Comparison of ENCODE assay signal across 1 cellular context in the genomic region with DNA sequence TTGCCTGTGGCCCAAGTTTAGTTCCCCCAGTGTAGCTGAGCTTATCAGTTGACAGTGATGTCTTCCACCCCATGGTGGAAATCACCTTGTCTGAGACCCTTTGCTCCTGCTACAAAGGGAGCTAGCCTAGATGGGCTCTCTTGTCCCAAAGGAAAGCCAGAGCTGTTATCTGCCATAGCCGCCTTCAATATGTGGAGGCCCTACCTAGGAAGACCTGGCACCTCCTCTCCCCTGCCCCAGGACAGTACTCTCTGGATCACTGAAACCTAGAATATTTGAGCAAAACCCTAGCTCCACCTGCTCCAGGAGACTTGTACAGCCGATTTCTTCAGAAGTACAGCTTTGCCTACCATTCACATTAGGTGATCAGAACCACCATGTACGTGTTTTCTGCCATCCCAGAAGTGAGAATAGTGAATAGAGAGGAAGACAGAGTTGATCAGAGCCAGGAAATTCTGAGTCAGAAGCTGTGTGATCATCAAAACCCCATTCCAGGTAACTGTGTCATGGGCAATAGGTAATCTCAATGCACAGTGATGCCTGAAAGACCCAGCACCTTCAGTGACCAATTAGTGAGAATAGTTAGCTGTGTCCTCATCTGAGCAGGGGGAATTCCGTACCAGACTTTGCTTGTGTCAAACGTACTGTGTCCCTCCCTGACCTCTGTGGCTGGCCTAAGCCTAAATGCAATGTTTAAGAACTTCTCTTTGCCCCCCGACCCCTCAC.
TF ChIP-seq lines count a peak whose summit lies in the region.

No MANE protein-coding gene starts in this region.

TF ChIP-seq in HepG2, 621 proteins besides CTCF, POLR2A, EP300 and RAD21 (continued from another document):
- TF ChIP-seq, protein P1, sequence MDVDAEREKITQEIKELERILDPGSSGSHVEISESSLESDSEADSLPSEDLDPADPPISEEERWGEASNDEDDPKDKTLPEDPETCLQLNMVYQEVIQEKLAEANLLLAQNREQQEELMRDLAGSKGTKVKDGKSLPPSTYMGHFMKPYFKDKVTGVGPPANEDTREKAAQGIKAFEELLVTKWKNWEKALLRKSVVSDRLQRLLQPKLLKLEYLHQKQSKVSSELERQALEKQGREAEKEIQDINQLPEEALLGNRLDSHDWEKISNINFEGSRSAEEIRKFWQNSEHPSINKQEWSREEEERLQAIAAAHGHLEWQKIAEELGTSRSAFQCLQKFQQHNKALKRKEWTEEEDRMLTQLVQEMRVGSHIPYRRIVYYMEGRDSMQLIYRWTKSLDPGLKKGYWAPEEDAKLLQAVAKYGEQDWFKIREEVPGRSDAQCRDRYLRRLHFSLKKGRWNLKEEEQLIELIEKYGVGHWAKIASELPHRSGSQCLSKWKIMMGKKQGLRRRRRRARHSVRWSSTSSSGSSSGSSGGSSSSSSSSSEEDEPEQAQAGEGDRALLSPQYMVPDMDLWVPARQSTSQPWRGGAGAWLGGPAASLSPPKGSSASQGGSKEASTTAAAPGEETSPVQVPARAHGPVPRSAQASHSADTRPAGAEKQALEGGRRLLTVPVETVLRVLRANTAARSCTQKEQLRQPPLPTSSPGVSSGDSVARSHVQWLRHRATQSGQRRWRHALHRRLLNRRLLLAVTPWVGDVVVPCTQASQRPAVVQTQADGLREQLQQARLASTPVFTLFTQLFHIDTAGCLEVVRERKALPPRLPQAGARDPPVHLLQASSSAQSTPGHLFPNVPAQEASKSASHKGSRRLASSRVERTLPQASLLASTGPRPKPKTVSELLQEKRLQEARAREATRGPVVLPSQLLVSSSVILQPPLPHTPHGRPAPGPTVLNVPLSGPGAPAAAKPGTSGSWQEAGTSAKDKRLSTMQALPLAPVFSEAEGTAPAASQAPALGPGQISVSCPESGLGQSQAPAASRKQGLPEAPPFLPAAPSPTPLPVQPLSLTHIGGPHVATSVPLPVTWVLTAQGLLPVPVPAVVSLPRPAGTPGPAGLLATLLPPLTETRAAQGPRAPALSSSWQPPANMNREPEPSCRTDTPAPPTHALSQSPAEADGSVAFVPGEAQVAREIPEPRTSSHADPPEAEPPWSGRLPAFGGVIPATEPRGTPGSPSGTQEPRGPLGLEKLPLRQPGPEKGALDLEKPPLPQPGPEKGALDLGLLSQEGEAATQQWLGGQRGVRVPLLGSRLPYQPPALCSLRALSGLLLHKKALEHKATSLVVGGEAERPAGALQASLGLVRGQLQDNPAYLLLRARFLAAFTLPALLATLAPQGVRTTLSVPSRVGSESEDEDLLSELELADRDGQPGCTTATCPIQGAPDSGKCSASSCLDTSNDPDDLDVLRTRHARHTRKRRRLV (CRISPR knock-in tag; IDR thresholded peaks at IDR 0.05): no peak
- TF ChIP-seq, protein P2, sequence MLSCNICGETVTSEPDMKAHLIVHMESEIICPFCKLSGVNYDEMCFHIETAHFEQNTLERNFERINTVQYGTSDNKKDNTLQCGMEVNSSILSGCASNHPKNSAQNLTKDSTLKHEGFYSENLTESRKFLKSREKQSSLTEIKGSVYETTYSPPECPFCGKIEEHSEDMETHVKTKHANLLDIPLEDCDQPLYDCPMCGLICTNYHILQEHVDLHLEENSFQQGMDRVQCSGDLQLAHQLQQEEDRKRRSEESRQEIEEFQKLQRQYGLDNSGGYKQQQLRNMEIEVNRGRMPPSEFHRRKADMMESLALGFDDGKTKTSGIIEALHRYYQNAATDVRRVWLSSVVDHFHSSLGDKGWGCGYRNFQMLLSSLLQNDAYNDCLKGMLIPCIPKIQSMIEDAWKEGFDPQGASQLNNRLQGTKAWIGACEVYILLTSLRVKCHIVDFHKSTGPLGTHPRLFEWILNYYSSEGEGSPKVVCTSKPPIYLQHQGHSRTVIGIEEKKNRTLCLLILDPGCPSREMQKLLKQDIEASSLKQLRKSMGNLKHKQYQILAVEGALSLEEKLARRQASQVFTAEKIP (CRISPR knock-in tag; IDR thresholded peaks at IDR 0.05; ENCODE audit: borderline replicate concordance): no peak
- TF ChIP-seq, protein P3, sequence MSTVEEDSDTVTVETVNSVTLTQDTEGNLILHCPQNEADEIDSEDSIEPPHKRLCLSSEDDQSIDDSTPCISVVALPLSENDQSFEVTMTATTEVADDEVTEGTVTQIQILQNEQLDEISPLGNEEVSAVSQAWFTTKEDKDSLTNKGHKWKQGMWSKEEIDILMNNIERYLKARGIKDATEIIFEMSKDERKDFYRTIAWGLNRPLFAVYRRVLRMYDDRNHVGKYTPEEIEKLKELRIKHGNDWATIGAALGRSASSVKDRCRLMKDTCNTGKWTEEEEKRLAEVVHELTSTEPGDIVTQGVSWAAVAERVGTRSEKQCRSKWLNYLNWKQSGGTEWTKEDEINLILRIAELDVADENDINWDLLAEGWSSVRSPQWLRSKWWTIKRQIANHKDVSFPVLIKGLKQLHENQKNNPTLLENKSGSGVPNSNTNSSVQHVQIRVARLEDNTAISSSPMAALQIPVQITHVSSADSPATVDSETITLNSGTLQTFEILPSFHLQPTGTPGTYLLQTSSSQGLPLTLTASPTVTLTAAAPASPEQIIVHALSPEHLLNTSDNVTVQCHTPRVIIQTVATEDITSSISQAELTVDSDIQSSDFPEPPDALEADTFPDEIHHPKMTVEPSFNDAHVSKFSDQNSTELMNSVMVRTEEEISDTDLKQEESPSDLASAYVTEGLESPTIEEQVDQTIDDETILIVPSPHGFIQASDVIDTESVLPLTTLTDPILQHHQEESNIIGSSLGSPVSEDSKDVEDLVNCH (CRISPR knock-in tag; IDR thresholded peaks at IDR 0.05): no peak
- TF ChIP-seq, protein P4, sequence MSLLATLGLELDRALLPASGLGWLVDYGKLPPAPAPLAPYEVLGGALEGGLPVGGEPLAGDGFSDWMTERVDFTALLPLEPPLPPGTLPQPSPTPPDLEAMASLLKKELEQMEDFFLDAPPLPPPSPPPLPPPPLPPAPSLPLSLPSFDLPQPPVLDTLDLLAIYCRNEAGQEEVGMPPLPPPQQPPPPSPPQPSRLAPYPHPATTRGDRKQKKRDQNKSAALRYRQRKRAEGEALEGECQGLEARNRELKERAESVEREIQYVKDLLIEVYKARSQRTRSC (CRISPR knock-in tag; IDR thresholded peaks at IDR 0.05; ENCODE audit: low read depth): no peak
- TF ChIP-seq KDM2A (CRISPR knock-in tag; IDR thresholded peaks at IDR 0.05; ENCODE audit: borderline replicate concordance, low read depth): no peak
- no peak for TF ChIP-seq ZNF34 (CRISPR knock-in tag; IDR thresholded peaks at IDR 0.05; ENCODE audit: borderline replicate concordance)
- TF ChIP-seq ZMYM4 (CRISPR knock-in tag; IDR thresholded peaks at IDR 0.05): no peak
- no peak for TF ChIP-seq JUNB (CRISPR knock-in tag; IDR thresholded peaks at IDR 0.05; ENCODE audit: borderline replicate concordance)
- TF ChIP-seq, protein P5, sequence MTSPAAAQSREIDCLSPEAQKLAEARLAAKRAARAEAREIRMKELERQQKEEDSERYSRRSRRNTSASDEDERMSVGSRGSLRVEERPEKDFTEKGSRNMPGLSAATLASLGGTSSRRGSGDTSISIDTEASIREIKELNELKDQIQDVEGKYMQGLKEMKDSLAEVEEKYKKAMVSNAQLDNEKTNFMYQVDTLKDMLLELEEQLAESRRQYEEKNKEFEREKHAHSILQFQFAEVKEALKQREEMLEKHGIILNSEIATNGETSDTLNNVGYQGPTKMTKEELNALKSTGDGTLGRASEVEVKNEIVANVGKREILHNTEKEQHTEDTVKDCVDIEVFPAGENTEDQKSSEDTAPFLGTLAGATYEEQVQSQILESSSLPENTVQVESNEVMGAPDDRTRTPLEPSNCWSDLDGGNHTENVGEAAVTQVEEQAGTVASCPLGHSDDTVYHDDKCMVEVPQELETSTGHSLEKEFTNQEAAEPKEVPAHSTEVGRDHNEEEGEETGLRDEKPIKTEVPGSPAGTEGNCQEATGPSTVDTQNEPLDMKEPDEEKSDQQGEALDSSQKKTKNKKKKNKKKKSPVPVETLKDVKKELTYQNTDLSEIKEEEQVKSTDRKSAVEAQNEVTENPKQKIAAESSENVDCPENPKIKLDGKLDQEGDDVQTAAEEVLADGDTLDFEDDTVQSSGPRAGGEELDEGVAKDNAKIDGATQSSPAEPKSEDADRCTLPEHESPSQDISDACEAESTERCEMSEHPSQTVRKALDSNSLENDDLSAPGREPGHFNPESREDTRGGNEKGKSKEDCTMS (CRISPR knock-in tag; conservative IDR thresholded peaks at IDR 0.05): no peak
- no peak for TF ChIP-seq ZNF878 (CRISPR knock-in tag; IDR thresholded peaks at IDR 0.05)
- TF ChIP-seq, protein P6, sequence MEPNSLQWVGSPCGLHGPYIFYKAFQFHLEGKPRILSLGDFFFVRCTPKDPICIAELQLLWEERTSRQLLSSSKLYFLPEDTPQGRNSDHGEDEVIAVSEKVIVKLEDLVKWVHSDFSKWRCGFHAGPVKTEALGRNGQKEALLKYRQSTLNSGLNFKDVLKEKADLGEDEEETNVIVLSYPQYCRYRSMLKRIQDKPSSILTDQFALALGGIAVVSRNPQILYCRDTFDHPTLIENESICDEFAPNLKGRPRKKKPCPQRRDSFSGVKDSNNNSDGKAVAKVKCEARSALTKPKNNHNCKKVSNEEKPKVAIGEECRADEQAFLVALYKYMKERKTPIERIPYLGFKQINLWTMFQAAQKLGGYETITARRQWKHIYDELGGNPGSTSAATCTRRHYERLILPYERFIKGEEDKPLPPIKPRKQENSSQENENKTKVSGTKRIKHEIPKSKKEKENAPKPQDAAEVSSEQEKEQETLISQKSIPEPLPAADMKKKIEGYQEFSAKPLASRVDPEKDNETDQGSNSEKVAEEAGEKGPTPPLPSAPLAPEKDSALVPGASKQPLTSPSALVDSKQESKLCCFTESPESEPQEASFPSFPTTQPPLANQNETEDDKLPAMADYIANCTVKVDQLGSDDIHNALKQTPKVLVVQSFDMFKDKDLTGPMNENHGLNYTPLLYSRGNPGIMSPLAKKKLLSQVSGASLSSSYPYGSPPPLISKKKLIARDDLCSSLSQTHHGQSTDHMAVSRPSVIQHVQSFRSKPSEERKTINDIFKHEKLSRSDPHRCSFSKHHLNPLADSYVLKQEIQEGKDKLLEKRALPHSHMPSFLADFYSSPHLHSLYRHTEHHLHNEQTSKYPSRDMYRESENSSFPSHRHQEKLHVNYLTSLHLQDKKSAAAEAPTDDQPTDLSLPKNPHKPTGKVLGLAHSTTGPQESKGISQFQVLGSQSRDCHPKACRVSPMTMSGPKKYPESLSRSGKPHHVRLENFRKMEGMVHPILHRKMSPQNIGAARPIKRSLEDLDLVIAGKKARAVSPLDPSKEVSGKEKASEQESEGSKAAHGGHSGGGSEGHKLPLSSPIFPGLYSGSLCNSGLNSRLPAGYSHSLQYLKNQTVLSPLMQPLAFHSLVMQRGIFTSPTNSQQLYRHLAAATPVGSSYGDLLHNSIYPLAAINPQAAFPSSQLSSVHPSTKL (CRISPR knock-in tag; IDR thresholded peaks at IDR 0.05): no peak
TF ChIP-seq in HepG2: peak in this region for 0.
